Comparison of ENCODE assay signal across 1 cellular context in the genomic region with DNA sequence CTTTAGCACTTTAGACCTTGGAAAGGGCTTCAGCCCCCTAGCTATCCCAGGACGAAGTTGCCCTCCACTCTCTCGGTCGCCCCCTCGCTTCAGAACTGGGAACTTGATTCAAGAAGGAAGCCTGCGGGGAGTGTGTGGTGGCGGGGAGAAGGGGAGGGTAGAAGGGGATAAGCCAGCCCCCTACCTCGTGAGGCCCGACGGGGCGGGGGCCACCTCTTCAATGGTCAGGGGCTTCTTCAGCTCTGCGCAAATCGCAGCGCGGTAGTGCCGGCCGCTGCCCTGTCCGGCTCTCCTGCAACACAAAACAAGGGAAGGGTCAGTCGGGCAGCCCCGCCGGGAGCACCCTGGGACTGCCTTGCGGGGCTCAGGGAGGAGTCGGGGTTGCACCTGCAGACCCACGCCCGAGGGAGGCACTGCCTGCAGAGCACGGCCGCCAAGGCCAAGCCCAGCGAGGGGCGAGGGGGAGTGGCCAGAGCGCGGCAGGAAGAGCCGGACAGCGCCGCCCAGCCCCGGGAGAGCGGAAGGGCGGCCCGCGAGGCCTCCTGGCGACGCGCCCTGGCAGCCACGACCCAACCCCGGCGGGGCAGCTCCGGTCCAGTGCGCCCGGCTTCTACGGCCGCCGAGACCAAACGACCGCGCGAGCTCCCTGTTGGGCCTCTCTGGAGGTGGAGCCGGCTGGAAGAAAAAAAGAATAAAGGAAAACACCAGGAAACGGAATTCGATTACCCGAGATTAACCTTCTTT.
TF ChIP-seq lines count a peak whose summit lies in the region.

No MANE protein-coding gene starts in this region.

TF ChIP-seq in HepG2, 621 proteins besides CTCF, POLR2A, EP300 and RAD21 (continued from another document and continues in another):
- TF ChIP-seq STAT5B (CRISPR knock-in tag; IDR thresholded peaks at IDR 0.05) (peak; percentile 9; the same call in 1 of the 2 replicates), ZNF343 (CRISPR knock-in tag; IDR thresholded peaks at IDR 0.05) (peak; percentile 72; the same call in 1 of the 2 replicates), SP4 (CRISPR knock-in tag; IDR thresholded peaks at IDR 0.05) (peak; percentile 62), POLR2AphosphoS2 (IDR thresholded peaks at IDR 0.05; ENCODE audit: low read depth, low read length) (no peak), ZNF777 (CRISPR knock-in tag; IDR thresholded peaks at IDR 0.05) (peak; percentile 86), TARDBP (CRISPR knock-in tag; IDR thresholded peaks at IDR 0.05) (peak; percentile 83), SRSF1 (optimal IDR thresholded peaks at IDR 0.05; ENCODE audit: low read depth, low read length) (peak; percentile 56), YY1 (IDR thresholded peaks at IDR 0.05; ENCODE audit: insufficient read depth, insufficient replicate concordance, low read depth, low read length) (peak; percentile 79), CHCHD3 (CRISPR knock-in tag; IDR thresholded peaks at IDR 0.05) (0 out of 2 replicates have a peak, but pooled peaks have one; percentile 42), ZMYM3 (CRISPR knock-in tag; IDR thresholded peaks at IDR 0.05) (0 out of 2 replicates have a peak, but pooled peaks have one; percentile 13), FOXK2 (IDR thresholded peaks at IDR 0.05) (no peak), CBFB (CRISPR knock-in tag; IDR thresholded peaks at IDR 0.05) (peak; percentile 68), NFYC (CRISPR knock-in tag; IDR thresholded peaks at IDR 0.05) (no peak), ZNF790 (CRISPR knock-in tag; IDR thresholded peaks at IDR 0.05; ENCODE audit: borderline replicate concordance) (peak; percentile 65; the same call in 1 of the 2 replicates), KLF6 (CRISPR knock-in tag; IDR thresholded peaks at IDR 0.05) (peak; percentile 58; the same call in 1 of the 2 replicates), STAG1 (CRISPR knock-in tag; IDR thresholded peaks at IDR 0.05) (peak; percentile 60), REL (CRISPR knock-in tag; conservative IDR thresholded peaks at IDR 0.05) (0 out of 2 replicates have a peak, but pooled peaks have one; percentile 69), FOXC1 (CRISPR knock-in tag; IDR thresholded peaks at IDR 0.05; ENCODE audit: borderline replicate concordance) (peak; percentile 78), ZBTB7B (CRISPR knock-in tag; IDR thresholded peaks at IDR 0.05) (peak; percentile 77), ZNF713 (CRISPR knock-in tag; IDR thresholded peaks at IDR 0.05) (0 out of 2 replicates have a peak, but pooled peaks have one; percentile 76), SOX5 (CRISPR knock-in tag; IDR thresholded peaks at IDR 0.05; ENCODE audit: borderline replicate concordance) (peak; percentile 43; the same call in 1 of the 2 replicates), IKZF4 (CRISPR knock-in tag; IDR thresholded peaks at IDR 0.05; ENCODE audit: borderline replicate concordance, low read depth, not compliant biosample characterization) (peak; percentile 31), ZFP82 (CRISPR knock-in tag; IDR thresholded peaks at IDR 0.05; ENCODE audit: borderline replicate concordance) (peak; percentile 65; the same call in 1 of the 2 replicates), KLF12 (CRISPR knock-in tag; IDR thresholded peaks at IDR 0.05; ENCODE audit: borderline replicate concordance) (peak; percentile 56; the same call in 1 of the 2 replicates), AGO2 (optimal IDR thresholded peaks at IDR 0.05; ENCODE audit: low read depth, low read length) (no peak), MED1 (CRISPR knock-in tag; IDR thresholded peaks at IDR 0.05) (0 out of 2 replicates have a peak, but pooled peaks have one; percentile 50), YEATS2 (CRISPR knock-in tag; IDR thresholded peaks at IDR 0.05; ENCODE audit: borderline replicate concordance) (no peak), TCF12 (IDR thresholded peaks at IDR 0.05) (no peak), TCF12 (CRISPR knock-in tag; IDR thresholded peaks at IDR 0.05) (peak; percentile 96), ISL2 (CRISPR knock-in tag; IDR thresholded peaks at IDR 0.05) (peak; percentile 51; the same call in 1 of the 2 replicates)
- TF ChIP-seq, protein P1, sequence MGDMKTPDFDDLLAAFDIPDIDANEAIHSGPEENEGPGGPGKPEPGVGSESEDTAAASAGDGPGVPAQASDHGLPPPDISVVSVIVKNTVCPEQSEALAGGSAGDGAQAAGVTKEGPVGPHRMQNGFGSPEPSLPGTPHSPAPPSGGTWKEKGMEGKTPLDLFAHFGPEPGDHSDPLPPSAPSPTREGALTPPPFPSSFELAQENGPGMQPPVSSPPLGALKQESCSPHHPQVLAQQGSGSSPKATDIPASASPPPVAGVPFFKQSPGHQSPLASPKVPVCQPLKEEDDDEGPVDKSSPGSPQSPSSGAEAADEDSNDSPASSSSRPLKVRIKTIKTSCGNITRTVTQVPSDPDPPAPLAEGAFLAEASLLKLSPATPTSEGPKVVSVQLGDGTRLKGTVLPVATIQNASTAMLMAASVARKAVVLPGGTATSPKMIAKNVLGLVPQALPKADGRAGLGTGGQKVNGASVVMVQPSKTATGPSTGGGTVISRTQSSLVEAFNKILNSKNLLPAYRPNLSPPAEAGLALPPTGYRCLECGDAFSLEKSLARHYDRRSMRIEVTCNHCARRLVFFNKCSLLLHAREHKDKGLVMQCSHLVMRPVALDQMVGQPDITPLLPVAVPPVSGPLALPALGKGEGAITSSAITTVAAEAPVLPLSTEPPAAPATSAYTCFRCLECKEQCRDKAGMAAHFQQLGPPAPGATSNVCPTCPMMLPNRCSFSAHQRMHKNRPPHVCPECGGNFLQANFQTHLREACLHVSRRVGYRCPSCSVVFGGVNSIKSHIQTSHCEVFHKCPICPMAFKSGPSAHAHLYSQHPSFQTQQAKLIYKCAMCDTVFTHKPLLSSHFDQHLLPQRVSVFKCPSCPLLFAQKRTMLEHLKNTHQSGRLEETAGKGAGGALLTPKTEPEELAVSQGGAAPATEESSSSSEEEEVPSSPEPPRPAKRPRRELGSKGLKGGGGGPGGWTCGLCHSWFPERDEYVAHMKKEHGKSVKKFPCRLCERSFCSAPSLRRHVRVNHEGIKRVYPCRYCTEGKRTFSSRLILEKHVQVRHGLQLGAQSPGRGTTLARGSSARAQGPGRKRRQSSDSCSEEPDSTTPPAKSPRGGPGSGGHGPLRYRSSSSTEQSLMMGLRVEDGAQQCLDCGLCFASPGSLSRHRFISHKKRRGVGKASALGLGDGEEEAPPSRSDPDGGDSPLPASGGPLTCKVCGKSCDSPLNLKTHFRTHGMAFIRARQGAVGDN (CRISPR knock-in tag; IDR thresholded peaks at IDR 0.05) = peak; percentile 97
- TF ChIP-seq, protein P2, sequence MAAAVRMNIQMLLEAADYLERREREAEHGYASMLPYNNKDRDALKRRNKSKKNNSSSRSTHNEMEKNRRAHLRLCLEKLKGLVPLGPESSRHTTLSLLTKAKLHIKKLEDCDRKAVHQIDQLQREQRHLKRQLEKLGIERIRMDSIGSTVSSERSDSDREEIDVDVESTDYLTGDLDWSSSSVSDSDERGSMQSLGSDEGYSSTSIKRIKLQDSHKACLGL (CRISPR knock-in tag; IDR thresholded peaks at IDR 0.05) = peak; percentile 61
- TF ChIP-seq, protein P3, sequence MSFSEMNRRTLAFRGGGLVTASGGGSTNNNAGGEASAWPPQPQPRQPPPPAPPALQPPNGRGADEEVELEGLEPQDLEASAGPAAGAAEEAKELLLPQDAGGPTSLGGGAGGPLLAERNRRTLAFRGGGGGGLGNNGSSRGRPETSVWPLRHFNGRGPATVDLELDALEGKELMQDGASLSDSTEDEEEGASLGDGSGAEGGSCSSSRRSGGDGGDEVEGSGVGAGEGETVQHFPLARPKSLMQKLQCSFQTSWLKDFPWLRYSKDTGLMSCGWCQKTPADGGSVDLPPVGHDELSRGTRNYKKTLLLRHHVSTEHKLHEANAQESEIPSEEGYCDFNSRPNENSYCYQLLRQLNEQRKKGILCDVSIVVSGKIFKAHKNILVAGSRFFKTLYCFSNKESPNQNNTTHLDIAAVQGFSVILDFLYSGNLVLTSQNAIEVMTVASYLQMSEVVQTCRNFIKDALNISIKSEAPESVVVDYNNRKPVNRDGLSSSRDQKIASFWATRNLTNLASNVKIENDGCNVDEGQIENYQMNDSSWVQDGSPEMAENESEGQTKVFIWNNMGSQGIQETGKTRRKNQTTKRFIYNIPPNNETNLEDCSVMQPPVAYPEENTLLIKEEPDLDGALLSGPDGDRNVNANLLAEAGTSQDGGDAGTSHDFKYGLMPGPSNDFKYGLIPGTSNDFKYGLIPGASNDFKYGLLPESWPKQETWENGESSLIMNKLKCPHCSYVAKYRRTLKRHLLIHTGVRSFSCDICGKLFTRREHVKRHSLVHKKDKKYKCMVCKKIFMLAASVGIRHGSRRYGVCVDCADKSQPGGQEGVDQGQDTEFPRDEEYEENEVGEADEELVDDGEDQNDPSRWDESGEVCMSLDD (CRISPR knock-in tag; IDR thresholded peaks at IDR 0.05; ENCODE audit: borderline replicate concordance) = 0 out of 2 replicates have a peak, but pooled peaks have one; percentile 29
- TF ChIP-seq, protein P4, sequence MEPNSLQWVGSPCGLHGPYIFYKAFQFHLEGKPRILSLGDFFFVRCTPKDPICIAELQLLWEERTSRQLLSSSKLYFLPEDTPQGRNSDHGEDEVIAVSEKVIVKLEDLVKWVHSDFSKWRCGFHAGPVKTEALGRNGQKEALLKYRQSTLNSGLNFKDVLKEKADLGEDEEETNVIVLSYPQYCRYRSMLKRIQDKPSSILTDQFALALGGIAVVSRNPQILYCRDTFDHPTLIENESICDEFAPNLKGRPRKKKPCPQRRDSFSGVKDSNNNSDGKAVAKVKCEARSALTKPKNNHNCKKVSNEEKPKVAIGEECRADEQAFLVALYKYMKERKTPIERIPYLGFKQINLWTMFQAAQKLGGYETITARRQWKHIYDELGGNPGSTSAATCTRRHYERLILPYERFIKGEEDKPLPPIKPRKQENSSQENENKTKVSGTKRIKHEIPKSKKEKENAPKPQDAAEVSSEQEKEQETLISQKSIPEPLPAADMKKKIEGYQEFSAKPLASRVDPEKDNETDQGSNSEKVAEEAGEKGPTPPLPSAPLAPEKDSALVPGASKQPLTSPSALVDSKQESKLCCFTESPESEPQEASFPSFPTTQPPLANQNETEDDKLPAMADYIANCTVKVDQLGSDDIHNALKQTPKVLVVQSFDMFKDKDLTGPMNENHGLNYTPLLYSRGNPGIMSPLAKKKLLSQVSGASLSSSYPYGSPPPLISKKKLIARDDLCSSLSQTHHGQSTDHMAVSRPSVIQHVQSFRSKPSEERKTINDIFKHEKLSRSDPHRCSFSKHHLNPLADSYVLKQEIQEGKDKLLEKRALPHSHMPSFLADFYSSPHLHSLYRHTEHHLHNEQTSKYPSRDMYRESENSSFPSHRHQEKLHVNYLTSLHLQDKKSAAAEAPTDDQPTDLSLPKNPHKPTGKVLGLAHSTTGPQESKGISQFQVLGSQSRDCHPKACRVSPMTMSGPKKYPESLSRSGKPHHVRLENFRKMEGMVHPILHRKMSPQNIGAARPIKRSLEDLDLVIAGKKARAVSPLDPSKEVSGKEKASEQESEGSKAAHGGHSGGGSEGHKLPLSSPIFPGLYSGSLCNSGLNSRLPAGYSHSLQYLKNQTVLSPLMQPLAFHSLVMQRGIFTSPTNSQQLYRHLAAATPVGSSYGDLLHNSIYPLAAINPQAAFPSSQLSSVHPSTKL (CRISPR knock-in tag; IDR thresholded peaks at IDR 0.05) = peak; percentile 67
- TF ChIP-seq, protein P5, sequence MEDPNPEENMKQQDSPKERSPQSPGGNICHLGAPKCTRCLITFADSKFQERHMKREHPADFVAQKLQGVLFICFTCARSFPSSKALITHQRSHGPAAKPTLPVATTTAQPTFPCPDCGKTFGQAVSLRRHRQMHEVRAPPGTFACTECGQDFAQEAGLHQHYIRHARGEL (CRISPR knock-in tag; IDR thresholded peaks at IDR 0.05) = 0 out of 2 replicates have a peak, but pooled peaks have one; percentile 68
- TF ChIP-seq, protein P6, sequence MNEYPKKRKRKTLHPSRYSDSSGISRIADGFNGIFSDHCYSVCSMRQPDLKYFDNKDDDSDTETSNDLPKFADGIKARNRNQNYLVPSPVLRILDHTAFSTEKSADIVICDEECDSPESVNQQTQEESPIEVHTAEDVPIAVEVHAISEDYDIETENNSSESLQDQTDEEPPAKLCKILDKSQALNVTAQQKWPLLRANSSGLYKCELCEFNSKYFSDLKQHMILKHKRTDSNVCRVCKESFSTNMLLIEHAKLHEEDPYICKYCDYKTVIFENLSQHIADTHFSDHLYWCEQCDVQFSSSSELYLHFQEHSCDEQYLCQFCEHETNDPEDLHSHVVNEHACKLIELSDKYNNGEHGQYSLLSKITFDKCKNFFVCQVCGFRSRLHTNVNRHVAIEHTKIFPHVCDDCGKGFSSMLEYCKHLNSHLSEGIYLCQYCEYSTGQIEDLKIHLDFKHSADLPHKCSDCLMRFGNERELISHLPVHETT (CRISPR knock-in tag; conservative IDR thresholded peaks at IDR 0.05) = peak; percentile 74; the same call in 1 of the 2 replicates
- TF ChIP-seq, protein P7, sequence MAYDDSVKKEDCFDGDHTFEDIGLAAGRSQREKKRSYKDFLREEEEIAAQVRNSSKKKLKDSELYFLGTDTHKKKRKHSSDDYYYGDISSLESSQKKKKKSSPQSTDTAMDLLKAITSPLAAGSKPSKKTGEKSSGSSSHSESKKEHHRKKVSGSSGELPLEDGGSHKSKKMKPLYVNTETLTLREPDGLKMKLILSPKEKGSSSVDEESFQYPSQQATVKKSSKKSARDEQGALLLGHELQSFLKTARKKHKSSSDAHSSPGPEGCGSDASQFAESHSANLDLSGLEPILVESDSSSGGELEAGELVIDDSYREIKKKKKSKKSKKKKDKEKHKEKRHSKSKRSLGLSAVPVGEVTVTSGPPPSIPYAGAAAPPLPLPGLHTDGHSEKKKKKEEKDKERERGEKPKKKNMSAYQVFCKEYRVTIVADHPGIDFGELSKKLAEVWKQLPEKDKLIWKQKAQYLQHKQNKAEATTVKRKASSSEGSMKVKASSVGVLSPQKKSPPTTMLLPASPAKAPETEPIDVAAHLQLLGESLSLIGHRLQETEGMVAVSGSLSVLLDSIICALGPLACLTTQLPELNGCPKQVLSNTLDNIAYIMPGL (CRISPR knock-in tag; IDR thresholded peaks at IDR 0.05; ENCODE audit: borderline replicate concordance in 1 of 2, low read depth in 1 of 2) = peak; percentile 86 to 93
- TF ChIP-seq, protein P8, sequence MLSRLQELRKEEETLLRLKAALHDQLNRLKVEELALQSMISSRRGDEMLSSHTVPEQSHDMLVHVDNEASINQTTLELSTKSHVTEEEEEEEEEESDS (CRISPR knock-in tag; IDR thresholded peaks at IDR 0.05; ENCODE audit: borderline replicate concordance) = no peak
- TF ChIP-seq, protein P9, sequence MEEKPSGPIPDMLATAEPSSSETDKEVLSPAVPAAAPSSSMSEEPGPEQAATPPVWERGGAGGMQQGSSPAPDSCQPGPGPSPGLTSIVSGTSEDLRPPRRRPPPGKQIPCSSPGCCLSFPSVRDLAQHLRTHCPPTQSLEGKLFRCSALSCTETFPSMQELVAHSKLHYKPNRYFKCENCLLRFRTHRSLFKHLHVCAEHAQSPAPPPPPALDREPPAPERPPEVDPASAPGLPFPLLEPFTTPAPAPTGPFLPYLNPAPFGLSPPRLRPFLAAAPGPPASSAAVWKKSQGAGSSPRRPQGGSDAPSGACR (CRISPR knock-in tag; IDR thresholded peaks at IDR 0.05) = peak; percentile 62; the same call in 1 of the 2 replicates
- TF ChIP-seq, protein P10, sequence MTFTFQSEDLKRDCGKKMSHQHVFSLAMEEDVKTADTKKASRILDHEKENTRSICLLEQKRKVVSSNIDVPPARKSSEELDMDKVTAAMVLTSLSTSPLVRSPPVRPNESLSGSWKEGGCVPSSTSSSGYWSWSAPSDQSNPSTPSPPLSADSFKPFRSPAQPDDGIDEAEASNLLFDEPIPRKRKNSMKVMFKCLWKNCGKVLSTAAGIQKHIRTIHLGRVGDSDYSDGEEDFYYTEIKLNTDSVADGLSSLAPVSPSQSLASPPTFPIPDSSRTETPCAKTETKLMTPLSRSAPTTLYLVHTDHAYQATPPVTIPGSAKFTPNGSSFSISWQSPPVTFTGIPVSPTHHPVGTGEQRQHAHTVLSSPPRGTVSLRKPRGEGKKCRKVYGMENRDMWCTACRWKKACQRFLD (CRISPR knock-in tag; IDR thresholded peaks at IDR 0.05; ENCODE audit: borderline replicate concordance) = 0 out of 2 replicates have a peak, but pooled peaks have one; percentile 52
